ENCODE assay signal across 20 cellular contexts in the genomic region with DNA sequence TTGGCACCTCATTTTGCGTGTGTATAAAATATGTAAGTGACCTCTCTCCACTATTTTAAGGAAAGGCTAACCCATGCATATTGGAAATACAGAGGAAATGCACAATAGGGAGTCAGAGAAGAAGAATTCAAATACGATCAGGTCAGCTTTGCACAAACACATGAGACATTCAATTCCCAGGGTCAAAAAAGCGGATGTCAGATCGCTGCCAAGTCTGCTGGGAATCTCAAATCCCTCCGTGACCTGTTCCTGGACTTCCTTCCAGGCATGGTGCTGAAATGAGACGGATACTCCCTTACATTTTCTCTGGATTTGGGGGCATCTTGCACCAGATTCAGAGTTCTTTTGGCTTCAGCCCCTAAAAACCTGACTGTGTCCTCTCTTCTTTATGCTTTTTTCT.
"Had no signal": no experiment of that assay in that cellular context is flagged by ENCODE, and none has a peak within 500 bp of the region (broad histone marks: within the 10 kb centered on the region; RNA-seq: fewer than 3 reads in every experiment).

No MANE protein-coding gene starts in this region.

- H3K27ac ChIP-seq: coronary artery, epithelial cell of prostate, esophagus muscularis mucosa, foreskin keratinocyte, lower lobe of right lung, pancreas, stomach, thoracic aorta, transverse colon had no signal

- H3K27me3 ChIP-seq: foreskin keratinocyte had no signal

- H3K4me1 ChIP-seq: lower lobe of right lung, pancreas, stomach, transverse colon had no signal

- DNase-seq: central memory CD4-positive, alpha-beta T cell; effector memory CD4-positive, alpha-beta T cell; foreskin keratinocyte; kidney; left colon; lower lobe of right lung; mesenchymal stem cell; naive B cell; occipital lobe; pancreas; small intestine; stimulated activated CD4-positive, alpha-beta T cell treated with anti-CD3 and anti-CD28 coated beads, Interleukin-12 subunit alpha, Interleukin-12 subunit beta, amount 100 ng/mL, for 4 hours; stimulated activated naive CD4-positive, alpha-beta T cell; stomach; substantia nigra; transverse colon had no signal

- H3K9me3 ChIP-seq: esophagus muscularis mucosa, lower lobe of right lung, pancreas, stomach, thoracic aorta, transverse colon had no signal

- H3K4me3 ChIP-seq: coronary artery, esophagus muscularis mucosa, lower lobe of right lung, pancreas, stomach, thoracic aorta, transverse colon had no signal

- H3K36me3 ChIP-seq: esophagus muscularis mucosa, lower lobe of right lung, pancreas, stomach, thoracic aorta, transverse colon had no signal
